Comparison of ENCODE assay signal across 15 cellular contexts in the genomic region with DNA sequence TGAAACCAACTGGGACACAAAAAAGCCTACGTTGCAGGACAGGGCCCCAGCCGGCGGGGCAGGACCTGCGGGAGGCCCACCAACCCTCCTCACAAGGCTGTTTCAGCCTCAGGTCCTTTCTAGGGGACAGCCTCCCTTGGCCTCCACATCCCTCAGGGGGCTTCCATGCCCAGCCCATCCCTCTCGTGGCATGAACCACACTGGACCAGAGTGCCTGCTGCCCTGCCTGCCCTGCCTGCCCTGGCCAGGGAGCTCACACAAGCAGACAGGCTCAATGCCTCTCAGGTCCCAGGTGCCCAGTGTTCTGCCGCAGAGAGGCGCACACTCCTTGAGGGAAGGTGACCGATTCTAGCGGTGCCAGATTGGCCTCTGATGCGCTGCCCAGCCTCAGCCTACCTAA. TPM values are rescaled to one million over a fixed set of nuclear protein-coding genes. Genes with fewer than 3 reads are reported as not detected.
DNase-seq lines count a peak whose midpoint lies in the region; TF ChIP-seq lines count a peak whose summit lies in the region.
"Had no signal": no experiment of that assay in that cellular context is flagged by ENCODE, and none has a peak within 500 bp of the region (broad histone marks: within the 10 kb centered on the region; RNA-seq: fewer than 3 reads in every experiment).

No MANE protein-coding gene starts in this region.

- H3K79me2 ChIP-seq in KMS-11 (ENCODE audit: insufficient read depth, low read depth) (peaks cover 59% of the 10 kb centered on the region), MM.1S (ENCODE audit: low read length) (peaks cover 92% of the 10 kb centered on the region)

- H3K36me3 ChIP-seq in KMS-11 (ENCODE audit: insufficient read depth), result no peaks in the 10 kb centered on the region
- H3K36me3 ChIP-seq in neuronal stem cell (replicated peaks in 1 of 2; ENCODE audit: control insufficient read depth in 2 of 2, insufficient read depth in 2 of 2, low read length in 2 of 2), result peaks cover 2 to 20% of the 10 kb centered on the region in 2 donors
- no peaks in the 10 kb centered on the region for H3K36me3 ChIP-seq in vagina
- H3K36me3 ChIP-seq in MM.1S (replicated peaks; ENCODE audit: insufficient read depth, low read length), result no peaks in the 10 kb centered on the region
- H3K36me3 ChIP-seq: BE2C had no signal

- no peak overlapping the region for H2BK12ac ChIP-seq in neuronal stem cell (ENCODE audit: low read length)

- no peaks in the 10 kb centered on the region for H3F3A ChIP-seq in MM.1S (ENCODE audit: insufficient read depth, low read length)

- H3K23ac ChIP-seq in neuronal stem cell (ENCODE audit: low read depth, low read length, poor library complexity), result peak overlapping the region; percentile 5

- no CpG with 5 or more reads among the region's 10 CpGs for WGBS in neuronal stem cell (ENCODE audit: extremely low coverage in 2 of 2, insufficient read length in 2 of 2, insufficient replicate concordance in 1 of 2), 2 donors

- DNase-seq in dorsolateral prefrontal cortex, result no peak
- DNase-seq in neuronal stem cell (ENCODE audit: low spot score), result no peak
- peak; percentile 61 to 83 for DNase-seq in vagina (ENCODE audit: extremely low spot score in 2 of 2)
- no peak for DNase-seq in NCI-H2107 treated with DMSO at 0.1 percent for 48 hours (lab: John Stamatoyannopoulos, UW; ENCODE audit: unreplicated experiment)
- no peak for DNase-seq in NCI-H1930 (lab: John Stamatoyannopoulos, UW)
- no peak for DNase-seq in MM.1S
- DNase-seq: BE2C; CD4-positive, alpha-beta memory T cell; DMS79; EL; H9 had no signal

- H4K20me1 ChIP-seq in KMS-11 (ENCODE audit: insufficient read depth), result no peaks in the 10 kb centered on the region
- no peaks in the 10 kb centered on the region for H4K20me1 ChIP-seq in MM.1S (ENCODE audit: insufficient read depth, low read length)

- H2BK15ac ChIP-seq in neuronal stem cell (ENCODE audit: low read length), result no peak overlapping the region

- no peak overlapping the region for H4K8ac ChIP-seq in neuronal stem cell (ENCODE audit: low read depth, low read length)

- H3K9me3 ChIP-seq in neuronal stem cell (replicated peaks in 1 of 2; ENCODE audit: control insufficient read depth in 2 of 2, insufficient read depth in 1 of 2, low read depth in 1 of 2, low read length in 2 of 2) (peaks cover 5 to 11% of the 10 kb centered on the region in 2 donors), vagina (no peaks in the 10 kb centered on the region), MM.1S (replicated peaks; ENCODE audit: insufficient read depth, low read length) (no peaks in the 10 kb centered on the region)
- H3K9me3 ChIP-seq: A549, BE2C had no signal

- peaks cover 89% of the 10 kb centered on the region for H3K4me1 ChIP-seq in KMS-11 (ENCODE audit: low read depth, poor library complexity, severe bottlenecking)
- H3K4me1 ChIP-seq in neuronal stem cell (ENCODE audit: control insufficient read depth in 2 of 2, insufficient read depth in 1 of 2, low read depth in 1 of 2, low read length in 2 of 2), result peaks cover 0 to 1% of the 10 kb centered on the region in 2 donors
- H3K4me1 ChIP-seq in vagina, result peaks cover 13% of the 10 kb centered on the region
- H3K4me1 ChIP-seq in MM.1S (ENCODE audit: low read length), result peaks cover 13% of the 10 kb centered on the region
- H3K4me1 ChIP-seq: A549, BE2C had no signal

- H3K27me3 ChIP-seq in KMS-11 (ENCODE audit: insufficient read depth, low read depth) (no peaks in the 10 kb centered on the region), dorsolateral prefrontal cortex (no peaks in the 10 kb centered on the region), neuronal stem cell (ENCODE audit: control insufficient read depth in 3 of 3, insufficient read depth in 3 of 3, low read depth in 1 of 3, low read length in 3 of 3) (no peaks in the 10 kb centered on the region), vagina (no peaks in the 10 kb centered on the region), MM.1S (replicated peaks; ENCODE audit: insufficient read depth, low read length) (no peaks in the 10 kb centered on the region)
- H3K27me3 ChIP-seq: BE2C had no signal

- no peak for TF ChIP-seq POLR2A in vagina (IDR thresholded peaks at IDR 0.05)

- H3K4ac ChIP-seq in neuronal stem cell (ENCODE audit: low read length), result no peak overlapping the region

- H2BK5ac ChIP-seq in neuronal stem cell (ENCODE audit: low read length), result no peak overlapping the region

- TF ChIP-seq CTCF in KMS-11 (conservative IDR thresholded peaks at IDR 0.05; ENCODE audit: low read depth, low read length), result no peak
- no peak for TF ChIP-seq CTCF in dorsolateral prefrontal cortex (IDR thresholded peaks at IDR 0.05 in 54 of 56, conservative IDR thresholded peaks at IDR 0.05 in 2 of 56; ENCODE audit: low read depth in 1 of 56, partially characterized antibody in 56 of 56)
- no peak for TF ChIP-seq CTCF in vagina (IDR thresholded peaks at IDR 0.05)
- TF ChIP-seq CTCF in MM.1S (IDR thresholded peaks at IDR 0.05; ENCODE audit: low read length), result no peak

- no peaks in the 10 kb centered on the region for H3K9me2 ChIP-seq in MM.1S (replicated peaks; ENCODE audit: insufficient read depth, low read length)

- H4K91ac ChIP-seq in neuronal stem cell (ENCODE audit: low read depth, low read length, poor library complexity), result peak overlapping the region; percentile 38

- H3K9ac ChIP-seq in KMS-11, result no peak overlapping the region
- no peak overlapping the region for H3K9ac ChIP-seq in neuronal stem cell (ENCODE audit: low read depth, low read length, poor library complexity)
- H3K9ac ChIP-seq in MM.1S (ENCODE audit: low read length), result no peak overlapping the region

- no peak overlapping the region for H2BK120ac ChIP-seq in neuronal stem cell (ENCODE audit: low read depth, low read length)

- H3K4me2 ChIP-seq in KMS-11, result peak overlapping the region; percentile 37; the same call in 1 of the 2 replicates
- no peak overlapping the region for H3K4me2 ChIP-seq in neuronal stem cell (ENCODE audit: insufficient read depth, low read length, poor library complexity, severe bottlenecking)
- no peak overlapping the region for H3K4me2 ChIP-seq in MM.1S (ENCODE audit: low read depth, low read length)
- H3K4me2 ChIP-seq: A549, GM23338 had no signal

- no peak overlapping the region for H2AFZ ChIP-seq in KMS-11 (ENCODE audit: low read depth)
- no peak overlapping the region for H2AFZ ChIP-seq in neuronal stem cell (ENCODE audit: low read length)
- no peak overlapping the region for H2AFZ ChIP-seq in MM.1S (ENCODE audit: low read length)
- H2AFZ ChIP-seq: GM23338 had no signal

- intact Hi-C loops in dorsolateral prefrontal cortex (cut with DNase I) (loop anchor here in 1 of 2 donors (5.0 kb wide), 1 partner anchor 101 kb away; no protein-coding TSS in a partner anchor), vagina (cut with DNase I) (no loop called here)

- H3K27ac ChIP-seq in KMS-11 (no peak overlapping the region), dorsolateral prefrontal cortex (peak overlapping the region in 32 of 59 donors; percentile 10 to 80 (median 66)), neuronal stem cell (replicated peaks; ENCODE audit: low read length) (no peak overlapping the region), vagina (no peak overlapping the region), MM.1S (ENCODE audit: low read length) (no peak overlapping the region)
- H3K27ac ChIP-seq: A549, C4-2B had no signal

- H3K18ac ChIP-seq in neuronal stem cell (ENCODE audit: low read length), result peak overlapping the region; percentile 11

- peak overlapping the region; percentile 25 for H3K14ac ChIP-seq in neuronal stem cell (ENCODE audit: low read length)

- H2AK5ac ChIP-seq in neuronal stem cell (ENCODE audit: low read depth, low read length), result no peak overlapping the region

- H3K4me3 ChIP-seq in KMS-11 (IDR thresholded peaks at IDR 0.05; ENCODE audit: insufficient read depth, low read depth, low read length) (no peak overlapping the region), dorsolateral prefrontal cortex (no peak overlapping the region), neuronal stem cell (ENCODE audit: low read length in 2 of 2) (no peak overlapping the region), vagina (no peak overlapping the region), MM.1S (ENCODE audit: low read length) (no peak overlapping the region)
- H3K4me3 ChIP-seq: A549, GM23338 had no signal

- peaks cover 25% of the 10 kb centered on the region for H3K79me1 ChIP-seq in neuronal stem cell (ENCODE audit: low read depth, low read length)

RNA-seq across cellular contexts. Expression of a gene that starts 57.4 kb away (rescaled TPM):
- 100 to 1,000 TPM in 51 of 120 experiments, 10 to 100 TPM in 69; 57.4 to 167 (median 97.8) TPM for total RNA-seq in dorsolateral prefrontal cortex
- 15.9 TPM for polyA plus RNA-seq in neuronal stem cell (2013, experiment 1 of 2)
- 18.7 TPM for polyA plus RNA-seq in neuronal stem cell (2013, experiment 2 of 2)
- total RNA-seq in vagina, result 76.6 TPM

Comparison
In these comparisons a context has a peak if more than half of its experiments do, and no peak if none do; other contexts are left out.
1. H3K27ac ChIP-seq: peak in dorsolateral prefrontal cortex (32 of 59); none in KMS-11 (single experiment), neuronal stem cell (single experiment), vagina (single experiment) and MM.1S (single experiment).
2. DNase-seq: peak in vagina (2 of 2); none in dorsolateral prefrontal cortex (0 of 10), neuronal stem cell (single experiment), NCI-H2107 treated with DMSO at 0.1 percent for 48 hours (single experiment), NCI-H1930 (0 of 2) and MM.1S (single experiment).